Comparison of ENCODE assay signal across 20 cellular contexts in the genomic region with DNA sequence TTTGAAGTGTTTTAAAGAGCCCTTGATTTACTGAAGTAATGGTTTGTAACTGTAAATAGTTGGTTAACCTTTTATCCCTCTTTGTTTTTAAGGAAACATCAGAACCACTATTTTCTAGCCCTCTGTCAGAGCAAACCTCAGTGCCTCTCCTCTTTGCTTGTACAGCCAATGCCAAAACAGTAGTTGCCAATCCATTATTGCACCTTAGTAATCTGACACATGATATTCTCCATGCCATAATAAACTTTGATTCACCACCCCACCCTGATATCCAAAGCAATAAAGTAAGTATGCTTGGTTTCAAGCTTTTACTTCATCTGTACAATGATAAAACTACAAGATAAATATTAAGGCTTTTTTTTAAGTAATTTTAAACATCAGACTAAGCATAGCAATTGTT.
"Had no signal": no experiment of that assay in that cellular context is flagged by ENCODE, and none has a peak within 500 bp of the region (broad histone marks: within the 10 kb centered on the region; RNA-seq: fewer than 3 reads in every experiment).

No MANE protein-coding gene starts in this region.

- ATAC-seq: left lung; naive thymus-derived CD4-positive, alpha-beta T cell; right lobe of liver; stimulated activated memory B cell treated with anti-CD40 and anti-IgM and Interleukin-4, amounts not matched to agents 10 μg/mL and 1 μg/mL and 100 μg/mL, for 72 hours had no signal

- H3K4me1 ChIP-seq: colonic mucosa, left lung, psoas muscle, right lobe of liver, tibial nerve had no signal

- H3K27me3 ChIP-seq: colonic mucosa, gastrocnemius medialis, left lung, right lobe of liver, spleen, tibial nerve had no signal

- H3K27ac ChIP-seq: colonic mucosa, gastrocnemius medialis, left lung, psoas muscle, right lobe of liver, spleen, tibial nerve had no signal

- H3K27me3 Mint-ChIP-seq: naive thymus-derived CD4-positive, alpha-beta T cell; stimulated activated memory B cell treated with anti-CD40 and anti-IgM and Interleukin-4, amounts not matched to agents 10 μg/mL and 1 μg/mL and 100 μg/mL, for 72 hours; stimulated activated naive CD8-positive, alpha-beta T cell treated with anti-CD3 and anti-CD28 coated beads, Interleukin-15, Interleukin-2, amounts not matched to agents 100 ng/mL and 50 ng/mL, for 24 hours had no signal

- H3K36me3 ChIP-seq: colonic mucosa, right lobe of liver had no signal

- H3K4me1 Mint-ChIP-seq: nephron progenitor cell had no signal

- H3K4me3 Mint-ChIP-seq: naive thymus-derived CD4-positive, alpha-beta T cell; nephron progenitor cell; stimulated activated memory B cell treated with anti-CD40 and anti-IgM and Interleukin-4, amounts not matched to agents 10 μg/mL and 1 μg/mL and 100 μg/mL, for 72 hours; stimulated activated naive CD8-positive, alpha-beta T cell treated with anti-CD3 and anti-CD28 coated beads, Interleukin-15, Interleukin-2, amounts not matched to agents 100 ng/mL and 50 ng/mL, for 24 hours had no signal

- H3K4me3 ChIP-seq: colonic mucosa, gastrocnemius medialis, left lung, lung, psoas muscle, right lobe of liver, spleen, tibial nerve had no signal

- H3K9me3 ChIP-seq: colonic mucosa, gastrocnemius medialis, left lung, psoas muscle, right lobe of liver, spleen, tibial nerve had no signal

- H3K9me3 Mint-ChIP-seq: naive thymus-derived CD4-positive, alpha-beta T cell; nephron progenitor cell; stimulated activated memory B cell treated with anti-CD40 and anti-IgM and Interleukin-4, amounts not matched to agents 10 μg/mL and 1 μg/mL and 100 μg/mL, for 72 hours; stimulated activated naive CD8-positive, alpha-beta T cell treated with anti-CD3 and anti-CD28 coated beads, Interleukin-15, Interleukin-2, amounts not matched to agents 100 ng/mL and 50 ng/mL, for 24 hours had no signal

- DNase-seq: colonic mucosa; dermis blood vessel endothelial cell; gastrocnemius medialis; glutamatergic neuron; islet precursor cell; left lung; mesenchymal stem cell; naive thymus-derived CD4-positive, alpha-beta T cell; nephron progenitor cell; psoas muscle; retina; right lobe of liver; spleen; stimulated activated CD4-positive, alpha-beta T cell treated with anti-CD3 and anti-CD28 coated beads, Interleukin-15, amount 100 ng/mL, for 24 hours; stimulated activated CD4-positive, alpha-beta T cell treated with anti-CD3 and anti-CD28 coated beads, Interleukin-1b, Interleukin-23, amount 100 ng/mL, for 48 hours; stimulated activated CD4-positive, alpha-beta T cell treated with anti-CD3 and anti-CD28 coated beads, Interleukin-4, amount 100 ng/mL, for 24 hours had no signal

- H3K27ac Mint-ChIP-seq: naive thymus-derived CD4-positive, alpha-beta T cell; nephron progenitor cell; stimulated activated memory B cell treated with anti-CD40 and anti-IgM and Interleukin-4, amounts not matched to agents 10 μg/mL and 1 μg/mL and 100 μg/mL, for 72 hours; stimulated activated naive CD8-positive, alpha-beta T cell treated with anti-CD3 and anti-CD28 coated beads, Interleukin-15, Interleukin-2, amounts not matched to agents 100 ng/mL and 50 ng/mL, for 24 hours had no signal
